Comparison of ENCODE assay signal across 1 cellular context in genomic region chr17:38354466-38354865, GRCh38.
TF ChIP-seq lines count a peak whose summit lies in the region.

No MANE protein-coding gene starts in this region.

TF ChIP-seq in HEK293, 187 proteins besides CTCF, POLR2A, EP300 and RAD21 (continued from another document):
- TF ChIP-seq ZBTB10 (tag by site-specific recombination; IDR thresholded peaks at IDR 0.05), result no peak
- TF ChIP-seq ZIC2 (tag by site-specific recombination; IDR thresholded peaks at IDR 0.05), result no peak
- peak; percentile 51 for TF ChIP-seq ZBTB17 (tag by site-specific recombination; IDR thresholded peaks at IDR 0.05)
- TF ChIP-seq EGR2 (tag by site-specific recombination; IDR thresholded peaks at IDR 0.05; ENCODE audit: low read depth), result no peak
- no peak for TF ChIP-seq AEBP2 (tag by site-specific recombination; IDR thresholded peaks at IDR 0.05; ENCODE audit: borderline replicate concordance)
- TF ChIP-seq ZBTB1 (tag by site-specific recombination; IDR thresholded peaks at IDR 0.05), result no peak
- TF ChIP-seq ZFP69B (tag by site-specific recombination; IDR thresholded peaks at IDR 0.05), result no peak
- no peak for TF ChIP-seq ZNF548 (tag by site-specific recombination; IDR thresholded peaks at IDR 0.05)
- peak; percentile 76 for TF ChIP-seq PRDM4 (tag by site-specific recombination; IDR thresholded peaks at IDR 0.05)
- TF ChIP-seq KLF1 (tag by site-specific recombination; IDR thresholded peaks at IDR 0.05), result no peak
- no peak for TF ChIP-seq REPIN1 (tag by site-specific recombination; IDR thresholded peaks at IDR 0.05; ENCODE audit: low read depth)
